11 cellular contexts compared by ENCODE assay signal in the genomic region with DNA sequence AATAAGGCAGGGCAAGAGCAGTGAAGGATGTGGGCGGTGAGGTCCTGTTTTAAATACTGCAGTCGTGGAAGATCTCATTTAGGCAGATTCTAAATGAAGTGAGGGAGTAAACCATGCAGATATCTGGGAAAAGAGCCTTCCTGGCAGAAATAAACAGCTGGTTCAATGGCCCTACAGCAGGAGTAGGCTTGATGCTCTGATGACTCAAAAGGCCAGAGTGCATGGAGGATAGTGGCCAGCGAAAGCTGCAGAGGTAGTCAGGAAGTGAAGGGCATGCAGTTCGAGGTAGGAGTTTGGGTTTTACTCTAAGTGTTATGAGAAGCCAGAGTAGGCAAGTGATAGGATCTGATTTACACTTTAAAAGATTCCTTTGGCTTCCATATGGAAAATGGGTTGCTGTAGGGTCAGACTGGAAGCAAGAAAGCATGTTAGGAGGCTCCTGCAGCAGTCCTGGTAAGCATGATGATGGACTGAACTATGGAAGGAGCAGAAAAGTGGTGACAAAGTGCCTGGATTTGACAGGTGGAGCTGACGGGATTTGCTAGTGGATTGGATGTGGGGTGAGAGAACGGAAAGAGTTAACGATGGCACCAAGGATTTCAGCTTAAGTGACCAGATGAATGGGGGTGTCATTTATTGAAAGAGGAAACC.
"Had no signal": no experiment of that assay in that cellular context is flagged by ENCODE, and none has a peak within 500 bp of the region (broad histone marks: within the 10 kb centered on the region; RNA-seq: fewer than 3 reads in every experiment).

No MANE protein-coding gene starts in this region.

- H3K4me3 ChIP-seq: body of pancreas, right atrium auricular region had no signal

- H3K9me3 ChIP-seq: body of pancreas, neutrophil, right atrium auricular region had no signal

- H3K4me1 ChIP-seq: body of pancreas, right atrium auricular region had no signal

- DNase-seq: activated CD4-positive, alpha-beta T cell treated with anti-CD3 and anti-CD28 coated beads for 36 hours; activated CD8-positive, alpha-beta T cell treated with anti-CD3 and anti-CD28 coated beads, Interleukin-2, amount 10 ng/mL, durations not matched to agents 7 days and 5 days; activated naive CD4-positive, alpha-beta T cell treated with anti-CD3 and anti-CD28 coated beads, Interleukin-2, amount 10 ng/mL, durations not matched to agents 7 days and 5 days; body of pancreas; left colon; naive thymus-derived CD8-positive, alpha-beta T cell; stimulated activated naive B cell treated with anti-CD40 and anti-IgM and Interleukin-4, amounts not matched to agents 10 μg/mL and 1 μg/mL and 100 μg/mL, for 72 hours; SW 1271; T-helper 9 cell had no signal

- H3K27me3 ChIP-seq: body of pancreas, neutrophil, right atrium auricular region had no signal

- H3K27ac ChIP-seq: body of pancreas, neutrophil, right atrium auricular region had no signal

- H3K36me3 ChIP-seq: neutrophil, right atrium auricular region had no signal
